In the genomic region with DNA sequence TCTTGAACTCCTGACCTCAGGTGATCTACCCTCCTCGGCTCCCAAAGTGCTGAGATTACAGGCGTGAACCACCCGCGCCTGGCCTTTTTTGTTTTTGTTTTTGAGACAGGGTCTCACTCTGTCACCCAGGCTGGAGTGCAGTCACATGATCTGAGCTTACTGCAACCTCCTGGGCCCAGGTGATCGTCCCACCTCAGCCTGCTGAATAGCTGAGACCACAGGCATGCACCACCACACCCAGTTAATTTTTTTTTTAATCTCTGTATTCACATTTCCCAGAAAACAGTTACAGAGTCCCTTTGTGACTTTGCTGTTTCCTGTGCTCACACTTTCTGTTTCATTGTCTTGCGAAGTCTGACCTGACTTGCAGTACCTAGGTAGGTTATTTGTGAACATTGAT, we compare ENCODE assay signal across 10 cellular contexts. TPM values are rescaled to one million over a fixed set of nuclear protein-coding genes. Genes with fewer than 3 reads are reported as not detected.
DNase-seq lines count a peak whose midpoint lies in the region; FAIRE-seq lines count a peak whose summit lies in the region.
"Had no signal": no experiment of that assay in that cellular context is flagged by ENCODE, and none has a peak within 500 bp of the region (broad histone marks: within the 10 kb centered on the region; RNA-seq: fewer than 3 reads in every experiment).

No MANE protein-coding gene starts in this region.

- intact Hi-C loops in posterior vena cava (cut with DNase I), result no loop called here

- H3K9me3 ChIP-seq in BLaER1 treated with 17β-estradiol and CSF1 and Interleukin-3, amounts not matched to agents 10 nM and 100 nM (replicated peaks in 1 of 11), result no peaks in the 10 kb centered on the region

- peak overlapping the region; percentile 94 for H3K27ac Mint-ChIP-seq in T-helper 2 cell treated with Interferon-gamma antibody and Interleukin-4, amounts not matched to agents 5 μg/mL and 100 μg/mL, for 36 hours

- H3K9ac ChIP-seq in BLaER1 treated with 17β-estradiol and CSF1 and Interleukin-3, amounts not matched to agents 10 nM and 100 nM, result peak overlapping the region in 5 of 11 experiments; percentile 7 to 38 (median 22); a peak in 4 of 22 replicates

- H3K9me3 Mint-ChIP-seq in T-helper 2 cell treated with Interferon-gamma antibody and Interleukin-4, amounts not matched to agents 5 μg/mL and 100 μg/mL, for 36 hours, result no peaks in the 10 kb centered on the region

- H3K4me3 Mint-ChIP-seq in T-helper 2 cell treated with Interferon-gamma antibody and Interleukin-4, amounts not matched to agents 5 μg/mL and 100 μg/mL, for 36 hours, result peak overlapping the region; percentile 76

- H3K27ac ChIP-seq in BLaER1 treated with 17β-estradiol and CSF1 and Interleukin-3, amounts not matched to agents 10 nM and 100 nM, result no peak overlapping the region
- H3K27ac ChIP-seq: dorsolateral prefrontal cortex had no signal

- H3K27me3 Mint-ChIP-seq in T-helper 2 cell treated with Interferon-gamma antibody and Interleukin-4, amounts not matched to agents 5 μg/mL and 100 μg/mL, for 36 hours (ENCODE audit: low read depth), result no peaks in the 10 kb centered on the region

- H3K36me3 ChIP-seq in BLaER1 treated with 17β-estradiol and CSF1 and Interleukin-3, amounts not matched to agents 10 nM and 100 nM, result peaks cover 15 to 41% (median 30%) of the 10 kb centered on the region in 11 experiments; a peak in 21 of 22 replicates

- H3K4me2 ChIP-seq in BLaER1 treated with 17β-estradiol and CSF1 and Interleukin-3, amounts not matched to agents 10 nM and 100 nM, result peak overlapping the region in 8 of 11 experiments; percentile 0 to 48 (median 27); a peak in 6 of 22 replicates

- DNase-seq in T-helper 2 cell treated with Interferon-gamma antibody and Interleukin-4, amounts not matched to agents 5 μg/mL and 100 μg/mL, for 36 hours (ENCODE audit: low spot score), result peak; percentile 46
- peak; percentile 44 for DNase-seq in activated naive CD4-positive, alpha-beta T cell treated with Interleukin-2 at 50 U/mL for 16 hours
- DNase-seq in posterior vena cava (ENCODE audit: low spot score), result peak; percentile 60
- DNase-seq in HTR-8/SVneo (ENCODE audit: insufficient read length, low spot score), result no peak
- no peak for DNase-seq in NCI-H69 (lab: John Stamatoyannopoulos, UW)
- DNase-seq in NCI-H128 (lab: John Stamatoyannopoulos, UW; ENCODE audit: unreplicated experiment), result no peak
- no peak for DNase-seq in HK-2 (ENCODE audit: unreplicated experiment)
- DNase-seq: nucleus accumbens had no signal

- H3K27me3 ChIP-seq in BLaER1 treated with 17β-estradiol and CSF1 and Interleukin-3, amounts not matched to agents 10 nM and 100 nM, result no peaks in the 10 kb centered on the region
- H3K27me3 ChIP-seq: dorsolateral prefrontal cortex had no signal

- peaks cover 12 to 49% (median 24%) of the 10 kb centered on the region in 10 experiments for H3K4me1 ChIP-seq in BLaER1 treated with 17β-estradiol and CSF1 and Interleukin-3, amounts not matched to agents 10 nM and 100 nM

- no peaks in the 10 kb centered on the region for H4K20me1 ChIP-seq in BLaER1 treated with 17β-estradiol and CSF1 and Interleukin-3, amounts not matched to agents 10 nM and 100 nM

- H3K4me3 ChIP-seq in BLaER1 treated with 17β-estradiol and CSF1 and Interleukin-3, amounts not matched to agents 10 nM and 100 nM, result no peak overlapping the region
- H3K4me3 ChIP-seq: dorsolateral prefrontal cortex had no signal

- peaks cover 59% of the 10 kb centered on the region for H3K4me1 Mint-ChIP-seq in T-helper 2 cell treated with Interferon-gamma antibody and Interleukin-4, amounts not matched to agents 5 μg/mL and 100 μg/mL, for 36 hours (ENCODE audit: low read depth)

- H3K36me3 Mint-ChIP-seq in T-helper 2 cell treated with Interferon-gamma antibody and Interleukin-4, amounts not matched to agents 5 μg/mL and 100 μg/mL, for 36 hours (ENCODE audit: low read depth), result peaks cover 36% of the 10 kb centered on the region

- no peak for FAIRE-seq in HTR-8/SVneo (lab: Jason Lieb, UNC)

RNA-seq across cellular contexts. Expression of a gene that starts 2.7 kb away (rescaled TPM):
- total RNA-seq in posterior vena cava, result 10 to 100 TPM; 20.9 to 25.8 TPM

RNA-seq across cellular contexts. Expression of a gene that starts 8.2 kb away (rescaled TPM):
- not detected for total RNA-seq in posterior vena cava

Comparison
In these comparisons a context has a peak if more than half of its experiments do, and no peak if none do; other contexts are left out.
1. DNase-seq: peak in T-helper 2 cell treated with Interferon-gamma antibody and Interleukin-4, amounts not matched to agents 5 μg/mL and 100 μg/mL, for 36 hours (single experiment), activated naive CD4-positive, alpha-beta T cell treated with Interleukin-2 at 50 U/mL for 16 hours (single experiment) and posterior vena cava (single experiment); none in HTR-8/SVneo (single experiment), NCI-H69 (single experiment), NCI-H128 (single experiment) and HK-2 (single experiment).